Comparison of ENCODE assay signal across 8 cellular contexts in genomic region chr19:3036119-3036794, GRCh38. TPM values are rescaled to one million over a fixed set of nuclear protein-coding genes. Genes with fewer than 3 reads are reported as not detected.
DNase-seq lines count a peak whose midpoint lies in the region; ATAC-seq and TF ChIP-seq lines count a peak whose summit lies in the region.

No MANE protein-coding gene starts in this region.

- H3K9me3 ChIP-seq in right lobe of liver: no peaks in the 10 kb centered on the region

- peaks cover 15% of the 10 kb centered on the region for H3K4me1 Mint-ChIP-seq in activated CD4-positive, alpha-beta memory T cell treated with anti-CD3 and anti-CD28 coated beads for 36 hours (ENCODE audit: low read depth)

- ATAC-seq in GM18868 (IDR thresholded peaks at IDR 0.05; ENCODE audit: unreplicated experiment): peak; percentile 40
- ATAC-seq in HG03520 (IDR thresholded peaks at IDR 0.05; ENCODE audit: unreplicated experiment): peak; percentile 24
- peak; percentile 75 to 87 (median 80) for ATAC-seq in right lobe of liver

- H3K4me1 ChIP-seq in right lobe of liver: peaks cover 0 to 26% (median 11%) of the 10 kb centered on the region in 4 donors

- H3K4me3 Mint-ChIP-seq in activated CD4-positive, alpha-beta memory T cell treated with anti-CD3 and anti-CD28 coated beads for 36 hours: peak overlapping the region; percentile 86

- no peak for TF ChIP-seq CTCF in right lobe of liver (IDR thresholded peaks at IDR 0.05)

- intact Hi-C loops in activated CD4-positive, alpha-beta memory T cell treated with anti-CD3 and anti-CD28 coated beads for 36 hours (cut with micrococcal nuclease): no loop called here
- intact Hi-C loops in right lobe of liver (cut with DNase I): loop anchor here in 1 of 2 donors (10.0 kb wide), 1 partner anchor 61 kb away; the partner anchor contains the start of gene TLE6

- no peaks in the 10 kb centered on the region for H3K36me3 ChIP-seq in right lobe of liver

- H3K4me3 ChIP-seq in right lobe of liver: peak overlapping the region; percentile 52 to 64 (median 56)

- TF ChIP-seq POLR2A in right lobe of liver (IDR thresholded peaks at IDR 0.05): peak; percentile 35

- WGBS in right lobe of liver (ENCODE audit: insufficient coverage, low coverage, low lambda C conversion rate, missing lambda C conversion rate): 4% methylated on average over 5 of the region's 42 CpGs

- peak overlapping the region; percentile 92 for H3K27ac Mint-ChIP-seq in activated CD4-positive, alpha-beta memory T cell treated with anti-CD3 and anti-CD28 coated beads for 36 hours

- CTCF ChIA-PET in activated CD4-positive, alpha-beta memory T cell treated with anti-CD3 and anti-CD28 coated beads for 36 hours (lab: Charles Lee): interaction anchor here (0.7 to 3.1 kb wide), 22 partner anchors 9 to 400 kb away, joined by 3 to 21 read pairs (median 4); partner anchors contain the start of gene TLE6

- POLR2A ChIA-PET in activated CD4-positive, alpha-beta memory T cell treated with anti-CD3 and anti-CD28 coated beads for 36 hours (lab: Charles Lee): interaction anchor here (1.0 to 2.9 kb wide), 11 partner anchors 12 to 560 kb away, joined by 3 to 12 read pairs (median 7); partner anchors contain the start of genes GADD45B, TLE5, TLE6 and ZNF57

- no peaks in the 10 kb centered on the region for H3K36me3 Mint-ChIP-seq in activated CD4-positive, alpha-beta memory T cell treated with anti-CD3 and anti-CD28 coated beads for 36 hours

- H3K27me3 ChIP-seq in right lobe of liver: no peaks in the 10 kb centered on the region

- no peaks in the 10 kb centered on the region for H3K9me3 Mint-ChIP-seq in activated CD4-positive, alpha-beta memory T cell treated with anti-CD3 and anti-CD28 coated beads for 36 hours

- H3K27ac ChIP-seq in right lobe of liver: peak overlapping the region; percentile 62 to 89 (median 73)

- DNase-seq in A172 (ENCODE audit: low spot score): peak; percentile 93
- peak; percentile 87 for DNase-seq in NCI-H748 (lab: John Stamatoyannopoulos, UW; ENCODE audit: unreplicated experiment)
- DNase-seq in activated CD4-positive, alpha-beta memory T cell treated with anti-CD3 and anti-CD28 coated beads for 36 hours: peak; percentile 89
- DNase-seq in dermis microvascular lymphatic vessel endothelial cell (ENCODE audit: low read depth in 2 of 2): peak; percentile 83 to 93
- DNase-seq in right lobe of liver: peak; percentile 96 to 98 (median 98)
- DNase-seq in stimulated activated CD4-positive, alpha-beta T cell treated with anti-CD3 and anti-CD28 coated beads, Interleukin-4, amount 100 ng/mL, for 1 hour: peak; percentile 74

- H3K27me3 Mint-ChIP-seq in activated CD4-positive, alpha-beta memory T cell treated with anti-CD3 and anti-CD28 coated beads for 36 hours: peaks cover 1% of the 10 kb centered on the region

RNA-seq across cellular contexts. Expression of gene TLE2, which starts 7.2 kb away (rescaled TPM):
- 2.3 and 2.4 TPM in 2 replicates for total RNA-seq in A172 (2014; rRNA removed; shearing (Covaris generic))
- 1 to 10 TPM; 8.5 to 9.9 TPM for total RNA-seq in activated CD4-positive, alpha-beta memory T cell treated with anti-CD3 and anti-CD28 coated beads for 36 hours
- total RNA-seq in dermis microvascular lymphatic vessel endothelial cell (2.7 and 24.9 TPM in 2 replicates), right lobe of liver (10 to 100 TPM in 2 of 6 experiments, 1 to 10 TPM in 4; 6.1 to 20.6 (median 9.3) TPM)

RNA-seq across cellular contexts. Expression of gene TLE5, which starts 26.0 kb away (rescaled TPM):
- total RNA-seq in A172 (2014; rRNA removed; shearing (Covaris generic)): 521 and 529 TPM in 2 replicates
- 100 to 1,000 TPM; 411 to 426 TPM for total RNA-seq in activated CD4-positive, alpha-beta memory T cell treated with anti-CD3 and anti-CD28 coated beads for 36 hours
- total RNA-seq in dermis microvascular lymphatic vessel endothelial cell (88.1 and 130 TPM in 2 replicates), right lobe of liver (100 to 1,000 TPM; 119 to 198 (median 152) TPM)

RNA-seq across cellular contexts. Expression of gene GNA11, which starts 57.9 kb away (rescaled TPM):
- total RNA-seq in A172 (2014; rRNA removed; shearing (Covaris generic)): 97.7 and 98.4 TPM in 2 replicates
- 10 to 100 TPM in 1 of 2 experiments, 1 to 10 TPM in 1; 6.3 to 11.6 TPM for total RNA-seq in activated CD4-positive, alpha-beta memory T cell treated with anti-CD3 and anti-CD28 coated beads for 36 hours
- 50.3 and 71.7 TPM in 2 replicates for total RNA-seq in dermis microvascular lymphatic vessel endothelial cell
- total RNA-seq in right lobe of liver: 10 to 100 TPM; 19.5 to 28.0 (median 22.4) TPM

RNA-seq across cellular contexts. Expression of gene TLE6, which starts 58.9 kb away (rescaled TPM):
- total RNA-seq in A172 (2014; rRNA removed; shearing (Covaris generic)): 4.8 and 6.3 TPM in 2 replicates
- 1 to 10 TPM; 2.5 to 2.6 TPM for total RNA-seq in activated CD4-positive, alpha-beta memory T cell treated with anti-CD3 and anti-CD28 coated beads for 36 hours
- 0.90 and 2.8 TPM in 2 replicates for total RNA-seq in dermis microvascular lymphatic vessel endothelial cell
- 1 to 10 TPM; 2.3 to 8.9 (median 4.6) TPM for total RNA-seq in right lobe of liver

Comparison
In these comparisons a context has a peak if more than half of its experiments do, and no peak if none do; other contexts are left out.
1. Peak in every context shown above with its lines: DNase-seq, ATAC-seq, H3K4me3 ChIP-seq and H3K27ac ChIP-seq.
2. ATAC-seq: peak in every context shown above with its lines; median percentile 80 in right lobe of liver; 40 in GM18868; 24 in HG03520.